Comparison of ENCODE assay signal across 8 cellular contexts in the genomic region with DNA sequence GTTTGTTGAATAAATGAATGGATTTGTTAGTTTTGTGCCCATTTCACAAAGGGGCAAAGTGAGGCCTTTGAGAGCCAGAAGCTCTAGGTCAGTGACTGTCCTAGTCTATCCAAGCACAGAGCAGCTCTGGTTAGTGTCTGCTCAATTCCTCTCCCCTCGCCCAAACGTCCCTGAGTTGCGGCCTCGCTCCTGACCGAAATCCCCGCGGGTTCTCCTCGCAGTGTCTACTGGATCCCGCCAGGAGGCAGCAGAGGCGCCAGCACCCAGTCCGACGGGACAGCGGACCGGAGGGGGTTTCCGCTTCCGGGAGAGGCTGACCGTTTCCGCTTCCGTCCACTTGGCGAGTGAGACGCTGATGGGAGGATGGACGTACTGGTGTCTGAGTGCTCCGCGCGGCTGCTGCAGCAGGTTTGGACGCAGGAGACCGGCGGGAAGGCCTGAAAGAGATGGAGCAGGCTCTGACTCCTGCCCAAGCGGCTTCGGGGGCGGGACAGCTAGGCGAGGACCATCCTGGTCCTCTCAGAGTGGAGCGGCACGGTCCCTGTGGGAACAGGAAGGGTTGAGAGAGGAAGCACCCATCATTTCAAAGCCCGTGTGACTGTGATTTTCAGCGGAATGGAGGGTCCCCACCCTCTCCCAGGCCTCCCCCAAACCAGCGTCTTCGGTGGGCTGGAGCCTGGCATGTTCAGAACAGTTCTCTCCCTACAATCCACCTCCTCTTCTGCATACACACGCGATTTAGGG. TPM values are rescaled to one million over a fixed set of nuclear protein-coding genes. Genes with fewer than 3 reads are reported as not detected.
DNase-seq lines count a peak whose midpoint lies in the region; ATAC-seq and TF ChIP-seq lines count a peak whose summit lies in the region.

A gene (plus strand): TSS at position 336 of the 744 bp plus-strand sequence. CDS start 28 bp downstream, at position 364.

- H3K27ac Mint-ChIP-seq in activated B cell treated with CpG ODN at 0.5 μM for 24 hours = peak within 1 kb of the TSS; percentile 89
- peak within 1 kb of the TSS; percentile 87 to 97 (median 92) for H3K27ac Mint-ChIP-seq in immature natural killer cell

- TF ChIP-seq CTCF in AG10803 (conservative IDR thresholded peaks at IDR 0.05; ENCODE audit: low read length) (peak; percentile 91), activated B cell treated with CpG ODN at 0.5 μM for 24 hours (IDR thresholded peaks at IDR 0.05) (peak; percentile 73)

- ATAC-seq in HG03196 (IDR thresholded peaks at IDR 0.05; ENCODE audit: unreplicated experiment) = peak; percentile 86
- ATAC-seq in activated B cell treated with CpG ODN at 0.5 μM for 24 hours (ENCODE audit: low read depth) = peak; percentile 94

- CTCF ChIA-PET in activated B cell treated with CpG ODN at 0.5 μM for 24 hours (lab: Charles Lee) = interaction anchor here (0.6 to 0.7 kb wide), 3 partner anchors 197 to 216 kb away, joined by 3 to 4 read pairs (median 3); no protein-coding TSS in a partner anchor

- POLR2A ChIA-PET in activated B cell treated with CpG ODN at 0.5 μM for 24 hours (lab: Charles Lee) = interaction anchor here (1.8 kb wide), 1 partner anchor 93 kb away, joined by 8 read pairs; a partner anchor contains a TSS

- H3K27ac ChIP-seq in caudate nucleus (ENCODE audit: low read depth, low read length) = peak within 1 kb of the TSS; percentile 48

- peak; percentile 90 for DNase-seq in AG10803 (ENCODE audit: low read depth)
- peak; percentile 90 for DNase-seq in NCI-H226
- DNase-seq in activated B cell treated with CpG ODN at 0.5 μM for 24 hours = peak; percentile 82
- peak; percentile 41 to 95 (median 88) for DNase-seq in caudate nucleus (lab: John Stamatoyannopoulos, UW)
- peak; percentile 83 to 88 (median 85) for DNase-seq in immature natural killer cell
- DNase-seq in smooth muscle cell of the brain vasculature (ENCODE audit: low read depth, low spot score) = peak; percentile 83

- H3K36me3 Mint-ChIP-seq in activated B cell treated with CpG ODN at 0.5 μM for 24 hours (ENCODE audit: low read depth) (peaks cover 36% of the 10 kb centered on the region), immature natural killer cell (peaks cover 9 to 18% (median 13%) of the 10 kb centered on the region in 3 donors)

- peak within 1 kb of the TSS; percentile 97 for H3K4me3 ChIP-seq in AG10803 (ENCODE audit: low read length)

- peaks cover 30% of the 10 kb centered on the region for H3K4me1 Mint-ChIP-seq in activated B cell treated with CpG ODN at 0.5 μM for 24 hours
- H3K4me1 Mint-ChIP-seq in immature natural killer cell = peaks cover 28 to 47% of the 10 kb centered on the region in 2 donors

- in situ Hi-C loops in GM18951 (cut with MboI; ENCODE audit: low sequenced_read_pairs, unreplicated experiment) = no loop called here

- H3K4me3 Mint-ChIP-seq in activated B cell treated with CpG ODN at 0.5 μM for 24 hours (peak within 1 kb of the TSS; percentile 100), immature natural killer cell (peak within 1 kb of the TSS; percentile 99 to 100 (median 100))

- H3K27me3 Mint-ChIP-seq in activated B cell treated with CpG ODN at 0.5 μM for 24 hours (peaks cover 3% of the 10 kb centered on the region), immature natural killer cell (ENCODE audit: low read depth in 3 of 3) (peaks cover 5 to 6% (median 5%) of the 10 kb centered on the region in 3 donors)

- intact Hi-C loops in activated B cell treated with CpG ODN at 0.5 μM for 24 hours (cut with micrococcal nuclease) = loop anchor here (1.0 to 5.0 kb wide), 4 partner anchors 93 to 1096 kb away; a partner anchor contains a TSS

- peak; percentile 87 for TF ChIP-seq POLR2A in GM18951 (IDR thresholded peaks at IDR 0.05; ENCODE audit: extremely low read depth, insufficient read depth, insufficient read length)

- H3K9me3 Mint-ChIP-seq in activated B cell treated with CpG ODN at 0.5 μM for 24 hours = no peaks in the 10 kb centered on the region
- H3K9me3 Mint-ChIP-seq in immature natural killer cell = no peaks in the 10 kb centered on the region

RNA-seq across cellular contexts. Expression of the gene that starts here (rescaled TPM):
- total RNA-seq in activated B cell treated with CpG ODN at 0.5 μM for 24 hours = 75.9 and 85.9 TPM in 2 replicates
- polyA plus RNA-seq in immature natural killer cell = 10 to 100 TPM in 2 of 3 donors, 1 to 10 TPM in 1; 9.7 to 18.8 (median 16.9) TPM

Comparison
In these comparisons a context has a peak if more than half of its experiments do, and no peak if none do; other contexts are left out.
1. Peak in every context shown above with its lines: DNase-seq, ATAC-seq, H3K4me3 ChIP-seq and H3K27ac ChIP-seq.